Comparison of ENCODE assay signal across 15 cellular contexts in the genomic region with DNA sequence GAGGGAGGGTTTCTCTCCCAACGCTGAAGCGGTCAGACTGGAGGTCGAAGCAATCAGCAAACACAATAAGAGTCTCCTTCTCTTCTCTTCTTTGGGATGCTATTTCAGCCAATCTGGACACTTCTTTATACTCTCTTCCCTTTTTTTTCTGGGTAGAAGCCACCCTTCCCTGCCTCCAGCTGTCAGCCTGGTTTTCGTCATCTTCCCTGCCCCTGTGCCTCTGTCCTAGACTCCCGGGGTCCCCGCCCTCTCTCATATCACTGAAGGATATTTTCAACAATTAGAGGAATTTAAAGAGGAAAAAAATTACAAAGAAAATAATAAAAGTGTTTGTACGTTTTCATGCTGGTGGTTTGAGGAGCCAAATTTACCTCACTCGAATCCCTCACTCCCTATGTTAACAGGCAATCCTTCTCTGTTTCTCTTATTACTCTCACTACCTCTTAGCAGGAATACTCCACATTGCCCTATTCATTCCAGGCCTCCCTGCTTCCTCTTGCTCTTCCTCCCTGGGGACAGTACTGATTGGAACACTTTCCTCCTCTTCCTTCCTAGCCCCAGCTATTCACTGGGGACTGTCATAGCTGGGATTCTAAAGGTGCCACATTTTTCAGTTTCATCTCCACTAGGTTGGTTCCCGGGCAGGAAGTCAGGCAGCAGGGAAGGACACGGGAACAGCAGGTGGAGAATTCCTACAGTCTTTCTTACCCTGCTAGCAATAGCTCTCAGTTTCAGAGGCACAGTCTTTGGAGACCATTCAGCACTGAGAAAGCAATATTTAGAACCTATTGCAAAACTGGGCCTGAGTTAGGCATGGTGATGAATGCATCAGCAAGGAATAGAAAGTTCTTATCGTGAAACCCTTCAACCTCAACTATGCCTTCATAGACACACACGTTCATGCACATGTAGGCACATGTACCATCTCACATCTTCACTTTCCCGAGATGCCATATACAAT.
"Had no signal": no experiment of that assay in that cellular context is flagged by ENCODE, and none has a peak within 500 bp of the region (broad histone marks: within the 10 kb centered on the region; RNA-seq: fewer than 3 reads in every experiment).

No MANE protein-coding gene starts in this region.

- H3K9me3 Mint-ChIP-seq: nephron; stimulated activated naive CD8-positive, alpha-beta T cell treated with anti-CD3 and anti-CD28 coated beads, Interleukin-15, Interleukin-2, amounts not matched to agents 100 ng/mL and 50 ng/mL, for 24 hours; WTC11 had no signal

- H3K36me3 Mint-ChIP-seq: activated naive CD8-positive, alpha-beta T cell had no signal

- H3K27me3 Mint-ChIP-seq: stimulated activated naive CD8-positive, alpha-beta T cell treated with anti-CD3 and anti-CD28 coated beads, Interleukin-15, Interleukin-2, amounts not matched to agents 100 ng/mL and 50 ng/mL, for 24 hours had no signal

- H3K9me3 ChIP-seq: adrenal gland, thyroid gland had no signal

- ATAC-seq: WTC11 had no signal

- DNase-seq: activated T-cell treated with anti-CD3 and anti-CD28 coated beads, Interleukin-2, amount 50 U/mL, for 1 hour; adrenal gland; cortex of kidney; foreskin fibroblast; hippocampal formation; kidney glomerular epithelial cell; posterior cingulate gyrus; substantia nigra; T-helper 9 cell; thyroid gland had no signal

- H3K4me1 ChIP-seq: thyroid gland had no signal

- H3K27ac Mint-ChIP-seq: activated naive CD8-positive, alpha-beta T cell; nephron; stimulated activated naive CD8-positive, alpha-beta T cell treated with anti-CD3 and anti-CD28 coated beads, Interleukin-15, Interleukin-2, amounts not matched to agents 100 ng/mL and 50 ng/mL, for 24 hours; WTC11 had no signal

- H3K27me3 ChIP-seq: adrenal gland, thyroid gland had no signal

- H3K4me3 ChIP-seq: adrenal gland, thyroid gland had no signal

- H3K4me3 Mint-ChIP-seq: activated naive CD8-positive, alpha-beta T cell; nephron; stimulated activated naive CD8-positive, alpha-beta T cell treated with anti-CD3 and anti-CD28 coated beads, Interleukin-15, Interleukin-2, amounts not matched to agents 100 ng/mL and 50 ng/mL, for 24 hours; WTC11 had no signal

- FAIRE-seq: astrocyte had no signal

- H3K27ac ChIP-seq: adrenal gland, thyroid gland had no signal
